ENCODE assay signal across 28 cellular contexts in the genomic region with DNA sequence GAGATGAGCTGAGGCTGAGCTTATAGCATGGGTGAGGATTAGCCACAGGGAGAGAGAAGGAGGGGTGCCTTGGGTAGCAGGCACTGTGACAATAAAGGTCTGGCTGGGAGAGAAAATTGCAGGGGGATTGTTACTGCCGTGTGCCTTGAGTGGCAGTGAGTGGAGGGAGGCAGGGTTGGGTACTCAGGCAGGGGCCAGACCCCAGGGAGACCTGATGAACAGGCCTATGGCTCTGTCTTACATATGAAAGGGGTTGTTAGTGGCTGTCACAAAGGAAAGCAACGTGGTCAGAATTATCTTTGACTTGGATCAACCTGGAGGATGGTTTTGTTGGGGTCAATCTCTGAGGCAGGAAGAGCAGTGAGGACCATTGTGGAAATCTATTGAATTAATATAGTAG.
"Had no signal": no experiment of that assay in that cellular context is flagged by ENCODE, and none has a peak within 500 bp of the region (broad histone marks: within the 10 kb centered on the region; RNA-seq: fewer than 3 reads in every experiment).

No MANE protein-coding gene starts in this region.

- ATAC-seq: naive thymus-derived CD4-positive, alpha-beta T cell; natural killer cell; pancreas; right cardiac atrium; right lobe of liver; stimulated activated naive B cell treated with anti-CD40 and anti-IgM and Interleukin-4, amounts not matched to agents 10 μg/mL and 1 μg/mL and 100 μg/mL, for 72 hours had no signal

- H3K4me3 Mint-ChIP-seq: naive thymus-derived CD4-positive, alpha-beta T cell; natural killer cell; nephron; neural crest cell; stimulated activated effector memory CD8-positive, alpha-beta T cell treated with anti-CD3 and anti-CD28 coated beads, Interleukin-12 subunit alpha, Interleukin-12 subunit beta, amount 100 ng/mL, for 72 hours; stimulated activated naive B cell treated with anti-CD40 and anti-IgM and Interleukin-4, amounts not matched to agents 10 μg/mL and 1 μg/mL and 100 μg/mL, for 72 hours; stimulated activated naive CD8-positive, alpha-beta T cell treated with anti-CD3 and anti-CD28 coated beads, Interleukin-15, Interleukin-2, amounts not matched to agents 100 ng/mL and 50 ng/mL, for 24 hours had no signal

- H3K27ac Mint-ChIP-seq: naive thymus-derived CD4-positive, alpha-beta T cell; natural killer cell; stimulated activated effector memory CD8-positive, alpha-beta T cell treated with anti-CD3 and anti-CD28 coated beads, Interleukin-12 subunit alpha, Interleukin-12 subunit beta, amount 100 ng/mL, for 72 hours; stimulated activated naive B cell treated with anti-CD40 and anti-IgM and Interleukin-4, amounts not matched to agents 10 μg/mL and 1 μg/mL and 100 μg/mL, for 72 hours; stimulated activated naive CD8-positive, alpha-beta T cell treated with anti-CD3 and anti-CD28 coated beads, Interleukin-15, Interleukin-2, amounts not matched to agents 100 ng/mL and 50 ng/mL, for 24 hours had no signal

- H3K36me3 Mint-ChIP-seq: naive thymus-derived CD4-positive, alpha-beta T cell; natural killer cell; stimulated activated effector memory CD8-positive, alpha-beta T cell treated with anti-CD3 and anti-CD28 coated beads, Interleukin-12 subunit alpha, Interleukin-12 subunit beta, amount 100 ng/mL, for 72 hours; stimulated activated naive B cell treated with anti-CD40 and anti-IgM and Interleukin-4, amounts not matched to agents 10 μg/mL and 1 μg/mL and 100 μg/mL, for 72 hours had no signal

- H3K4me3 ChIP-seq: pancreas, prostate gland, right lobe of liver, sigmoid colon, stomach, thoracic aorta, thyroid gland, tibial nerve, upper lobe of left lung, vagina had no signal

- H3K9me3 ChIP-seq: neutrophil, pancreas, prostate gland, right lobe of liver, sigmoid colon, stomach, thoracic aorta, thyroid gland, tibial nerve, upper lobe of left lung, vagina had no signal

- H3K4me1 Mint-ChIP-seq: naive thymus-derived CD4-positive, alpha-beta T cell; natural killer cell; stimulated activated effector memory CD8-positive, alpha-beta T cell treated with anti-CD3 and anti-CD28 coated beads, Interleukin-12 subunit alpha, Interleukin-12 subunit beta, amount 100 ng/mL, for 72 hours; stimulated activated naive B cell treated with anti-CD40 and anti-IgM and Interleukin-4, amounts not matched to agents 10 μg/mL and 1 μg/mL and 100 μg/mL, for 72 hours had no signal

- H3K9me3 Mint-ChIP-seq: nephron; stimulated activated naive B cell treated with anti-CD40 and anti-IgM and Interleukin-4, amounts not matched to agents 10 μg/mL and 1 μg/mL and 100 μg/mL, for 72 hours; stimulated activated naive CD8-positive, alpha-beta T cell treated with anti-CD3 and anti-CD28 coated beads, Interleukin-15, Interleukin-2, amounts not matched to agents 100 ng/mL and 50 ng/mL, for 24 hours had no signal

- H3K36me3 ChIP-seq: neutrophil, pancreas, prostate gland, right lobe of liver, sigmoid colon, stomach, thoracic aorta, thyroid gland, tibial nerve, upper lobe of left lung, vagina had no signal

- H3K4me1 ChIP-seq: pancreas, prostate gland, right lobe of liver, stomach, tibial nerve, upper lobe of left lung had no signal

- H3K27ac ChIP-seq: neutrophil, pancreas, prostate gland, right lobe of liver, sigmoid colon, stomach, thoracic aorta, thyroid gland, tibial nerve, upper lobe of left lung, vagina had no signal

- DNase-seq: naive thymus-derived CD4-positive, alpha-beta T cell; natural killer cell; nucleus accumbens; pancreas; retina; right cardiac atrium; right lobe of liver; sigmoid colon; small intestine; stimulated activated CD4-positive, alpha-beta T cell treated with anti-CD3 and anti-CD28 coated beads, Interleukin-15, amount 100 ng/mL, for 24 hours; stimulated activated CD4-positive, alpha-beta T cell treated with anti-CD3 and anti-CD28 coated beads, Interleukin-2, amount 100 ng/mL, for 24 hours; stimulated activated CD4-positive, alpha-beta T cell treated with anti-CD3 and anti-CD28 coated beads, Interleukin-2, amount 100 ng/mL, for 48 hours; stimulated activated CD4-positive, alpha-beta T cell treated with anti-CD3 and anti-CD28 coated beads, Interleukin-4, amount 100 ng/mL, for 24 hours; stimulated activated naive B cell treated with anti-CD40 and anti-IgM and Interleukin-4, amounts not matched to agents 10 μg/mL and 1 μg/mL and 100 μg/mL, for 72 hours; stimulated activated naive CD4-positive, alpha-beta T cell treated with Interleukin-2 at 50 U/mL for 16 hours; stomach; thyroid gland; trophoblast cell; upper lobe of left lung had no signal

- H3K27me3 ChIP-seq: neutrophil, pancreas, right lobe of liver, sigmoid colon, stomach, thyroid gland, tibial nerve, upper lobe of left lung, vagina had no signal
